In genomic region chr2:62435720-62436119, GRCh38 we compare ENCODE assay signal across 13 cellular contexts.
DNase-seq lines count a peak whose midpoint lies in the region; ATAC-seq lines count a peak whose summit lies in the region.
"Had no signal": no experiment of that assay in that cellular context is flagged by ENCODE, and none has a peak within 500 bp of the region (broad histone marks: within the 10 kb centered on the region; RNA-seq: fewer than 3 reads in every experiment).

No MANE protein-coding gene starts in this region.

- no peaks in the 10 kb centered on the region for H3K9me3 Mint-ChIP-seq in stimulated activated naive B cell treated with anti-CD40 and anti-IgM and Interleukin-4, amounts not matched to agents 10 μg/mL and 1 μg/mL and 100 μg/mL, for 72 hours

- no peak overlapping the region for H3K4me3 Mint-ChIP-seq in stimulated activated naive B cell treated with anti-CD40 and anti-IgM and Interleukin-4, amounts not matched to agents 10 μg/mL and 1 μg/mL and 100 μg/mL, for 72 hours

- H3K4me1 Mint-ChIP-seq in stimulated activated naive B cell treated with anti-CD40 and anti-IgM and Interleukin-4, amounts not matched to agents 10 μg/mL and 1 μg/mL and 100 μg/mL, for 72 hours = peaks cover 10 to 22% of the 10 kb centered on the region in 2 donors

- no peak for DNase-seq in stimulated activated naive B cell treated with anti-CD40 and anti-IgM and Interleukin-4, amounts not matched to agents 10 μg/mL and 1 μg/mL and 100 μg/mL, for 72 hours
- DNase-seq in caudate nucleus (lab: John Stamatoyannopoulos, UW) (no peak), D341Med (ENCODE audit: low spot score) (no peak)
- DNase-seq in activated naive CD4-positive, alpha-beta T cell (lab: John Stamatoyannopoulos, UW) = no peak
- DNase-seq: activated CD8-positive, alpha-beta memory T cell treated with anti-CD3 and anti-CD28 coated beads, Interleukin-2, amount 50 U/mL, for 4 hours; Caco-2; hippocampal formation; NCI-H187 treated with DMSO at 0.1 percent for 48 hours; T-helper 9 cell had no signal

- H3K27ac Mint-ChIP-seq in stimulated activated naive B cell treated with anti-CD40 and anti-IgM and Interleukin-4, amounts not matched to agents 10 μg/mL and 1 μg/mL and 100 μg/mL, for 72 hours = no peak overlapping the region

- no peaks in the 10 kb centered on the region for H3K36me3 Mint-ChIP-seq in stimulated activated naive B cell treated with anti-CD40 and anti-IgM and Interleukin-4, amounts not matched to agents 10 μg/mL and 1 μg/mL and 100 μg/mL, for 72 hours

- no peak overlapping the region for H3K27ac ChIP-seq in caudate nucleus (ENCODE audit: low read depth, low read length)
- H3K27ac ChIP-seq: thoracic aorta had no signal

- ATAC-seq in GM18909 (IDR thresholded peaks at IDR 0.05; ENCODE audit: poor library complexity, unreplicated experiment) (peak; percentile 88), GM21619 (IDR thresholded peaks at IDR 0.05; ENCODE audit: unreplicated experiment) (peak; percentile 96), HG03108 (IDR thresholded peaks at IDR 0.05; ENCODE audit: unreplicated experiment) (peak; percentile 78)
- ATAC-seq in stimulated activated naive B cell treated with anti-CD40 and anti-IgM and Interleukin-4, amounts not matched to agents 10 μg/mL and 1 μg/mL and 100 μg/mL, for 72 hours (replicated peaks) = peak; percentile 73 to 75

- H3K27me3 Mint-ChIP-seq in stimulated activated naive B cell treated with anti-CD40 and anti-IgM and Interleukin-4, amounts not matched to agents 10 μg/mL and 1 μg/mL and 100 μg/mL, for 72 hours = no peaks in the 10 kb centered on the region
